ENCODE assay signal across 26 cellular contexts in genomic region chr14:65344011-65344410, GRCh38.
"Had no signal": no experiment of that assay in that cellular context is flagged by ENCODE, and none has a peak within 500 bp of the region (broad histone marks: within the 10 kb centered on the region; RNA-seq: fewer than 3 reads in every experiment).

No MANE protein-coding gene starts in this region.

- H3K9ac ChIP-seq: neural progenitor cell, parathyroid adenoma had no signal

- FAIRE-seq: colon, islet of Langerhans had no signal

- H3K4me3 ChIP-seq: esophagus squamous epithelium, neural progenitor cell, psoas muscle, right atrium auricular region, tibial nerve had no signal

- H3K9me3 ChIP-seq: esophagus squamous epithelium, psoas muscle, right atrium auricular region, tibial nerve had no signal

- DNase-seq: activated B cell treated with CpG ODN at 0.5 μM for 24 hours; activated CD4-positive, alpha-beta T cell treated with anti-CD3 and anti-CD28 coated beads, Interleukin-2, amount 50 U/mL, for 1 hour; activated CD8-positive, alpha-beta T cell treated with anti-CD3 and anti-CD28 coated beads for 36 hours; activated T-cell treated with anti-CD3 and anti-CD28 coated beads, Interleukin-2, amount 50 U/mL, for 4 hours; anterior cingulate cortex; dermis blood vessel endothelial cell; effector CD4-positive, alpha-beta T cell; esophagus squamous epithelium; foreskin melanocyte; glutamatergic neuron; left colon; naive thymus-derived CD8-positive, alpha-beta T cell; occipital lobe; psoas muscle; stimulated activated CD4-positive, alpha-beta T cell treated with anti-CD3 and anti-CD28 coated beads, Interleukin-2, amount 100 ng/mL, for 48 hours; stimulated activated naive CD4-positive, alpha-beta T cell treated with Interleukin-2 at 50 U/mL for 16 hours; T-helper 2 cell had no signal

- H3K36me3 Mint-ChIP-seq: neural progenitor cell had no signal

- H3K27me3 Mint-ChIP-seq: activated B cell treated with CpG ODN at 0.5 μM for 24 hours; activated CD8-positive, alpha-beta T cell treated with anti-CD3 and anti-CD28 coated beads for 36 hours; memory B cell; naive thymus-derived CD8-positive, alpha-beta T cell had no signal

- H3K36me3 ChIP-seq: esophagus squamous epithelium, neural progenitor cell, right atrium auricular region, tibial nerve had no signal

- H3K4me1 ChIP-seq: neural progenitor cell, psoas muscle, right atrium auricular region had no signal

- H3K27me3 ChIP-seq: esophagus squamous epithelium, neural progenitor cell, right atrium auricular region, tibial nerve had no signal

- H3K27ac Mint-ChIP-seq: activated B cell treated with CpG ODN at 0.5 μM for 24 hours; activated CD8-positive, alpha-beta T cell treated with anti-CD3 and anti-CD28 coated beads for 36 hours; activated naive CD4-positive, alpha-beta T cell treated with anti-CD3 and anti-CD28 coated beads, Interleukin-2, amount 50 U/mL, for 72 hours; activated T-helper 2 cell treated with anti-CD3 and anti-CD28 coated beads, Interferon-gamma antibody, Interleukin-2, Interleukin-4, amounts not matched to agents 10 μg/mL and 5 μg/mL and 100 μg/mL, durations not matched to agents 14 hours and 24 hours and 36 hours; memory B cell; naive thymus-derived CD8-positive, alpha-beta T cell; neural progenitor cell had no signal

- H3K27ac ChIP-seq: esophagus squamous epithelium, neural progenitor cell, parathyroid adenoma, psoas muscle, right atrium auricular region, tibial nerve had no signal

- H3K4me3 Mint-ChIP-seq: activated B cell treated with CpG ODN at 0.5 μM for 24 hours; activated CD8-positive, alpha-beta T cell treated with anti-CD3 and anti-CD28 coated beads for 36 hours; activated T-cell treated with anti-CD3 and anti-CD28 coated beads, Interleukin-2, amount 50 U/mL, for 4 hours; memory B cell; naive thymus-derived CD8-positive, alpha-beta T cell; neural progenitor cell had no signal

- ATAC-seq: activated CD8-positive, alpha-beta T cell treated with anti-CD3 and anti-CD28 coated beads for 36 hours; activated naive CD4-positive, alpha-beta T cell treated with anti-CD3 and anti-CD28 coated beads, Interleukin-2, amount 50 U/mL, for 72 hours; activated T-cell treated with anti-CD3 and anti-CD28 coated beads, Interleukin-2, amount 50 U/mL, for 4 hours; left colon; naive thymus-derived CD8-positive, alpha-beta T cell; psoas muscle had no signal

- H2AFZ ChIP-seq: neural progenitor cell, parathyroid adenoma had no signal

- H3K9me3 Mint-ChIP-seq: activated B cell treated with CpG ODN at 0.5 μM for 24 hours; activated CD8-positive, alpha-beta T cell treated with anti-CD3 and anti-CD28 coated beads for 36 hours; activated T-cell treated with anti-CD3 and anti-CD28 coated beads, Interleukin-2, amount 50 U/mL, for 4 hours; activated T-helper 2 cell treated with anti-CD3 and anti-CD28 coated beads, Interferon-gamma antibody, Interleukin-2, Interleukin-4, amounts not matched to agents 10 μg/mL and 5 μg/mL and 100 μg/mL, durations not matched to agents 14 hours and 24 hours and 36 hours; memory B cell; naive thymus-derived CD8-positive, alpha-beta T cell had no signal

- H3K4me2 ChIP-seq: neural progenitor cell had no signal

- H3K79me2 ChIP-seq: parathyroid adenoma had no signal
